26 cellular contexts compared by ENCODE assay signal in genomic region chr2:234436482-234436837, GRCh38.
DNase-seq lines count a peak whose midpoint lies in the region; ATAC-seq lines count a peak whose summit lies in the region.
"Had no signal": no experiment of that assay in that cellular context is flagged by ENCODE, and none has a peak within 500 bp of the region (broad histone marks: within the 10 kb centered on the region; RNA-seq: fewer than 3 reads in every experiment).

No MANE protein-coding gene starts in this region.

- POLR2A ChIA-PET in naive thymus-derived CD4-positive, alpha-beta T cell (lab: Charles Lee) = interaction anchor here (1.6 to 3.8 kb wide), 4 partner anchors 8 to 14 kb away, joined by 4 to 31 read pairs (median 14); no protein-coding TSS in a partner anchor

- H3K27ac ChIP-seq in naive thymus-derived CD4-positive, alpha-beta T cell (ENCODE audit: low read depth, low read length) = peak overlapping the region; percentile 75
- H3K27ac ChIP-seq: brain microvascular endothelial cell, colonic mucosa, neutrophil, psoas muscle, SK-N-MC, stomach, tibial nerve had no signal

- H3K4me1 Mint-ChIP-seq in stimulated activated naive CD8-positive, alpha-beta T cell treated with anti-CD3 and anti-CD28 coated beads, Interleukin-15, amount 100 ng/mL, for 72 hours = peaks cover 62% of the 10 kb centered on the region
- H3K4me1 Mint-ChIP-seq in naive thymus-derived CD4-positive, alpha-beta T cell = peaks cover 47 to 92% (median 85%) of the 10 kb centered on the region in 7 donors

- no peaks in the 10 kb centered on the region for H3K9me3 Mint-ChIP-seq in stimulated activated naive CD8-positive, alpha-beta T cell treated with anti-CD3 and anti-CD28 coated beads, Interleukin-15, amount 100 ng/mL, for 72 hours
- peaks cover 0 to 5% (median 0%) of the 10 kb centered on the region in 11 donors for H3K9me3 Mint-ChIP-seq in naive thymus-derived CD4-positive, alpha-beta T cell

- H3K4me3 ChIP-seq in naive thymus-derived CD4-positive, alpha-beta T cell (ENCODE audit: low read length) = no peak overlapping the region
- H3K4me3 ChIP-seq: colonic mucosa, lung, psoas muscle, SK-N-MC, stomach, tibial nerve had no signal

- ATAC-seq in stimulated activated naive CD8-positive, alpha-beta T cell treated with anti-CD3 and anti-CD28 coated beads, Interleukin-15, amount 100 ng/mL, for 72 hours = peak; percentile 59
- ATAC-seq in stimulated activated naive CD8-positive, alpha-beta T cell treated with anti-CD3 and anti-CD28 coated beads, Interleukin-15, Interleukin-2, amounts not matched to agents 100 U/mL and 50 U/mL, for 24 hours = no peak
- ATAC-seq in naive thymus-derived CD4-positive, alpha-beta T cell = peak; percentile 19
- no peak for ATAC-seq in GM19351 (IDR thresholded peaks at IDR 0.05; ENCODE audit: unreplicated experiment)

- H3K27ac Mint-ChIP-seq in stimulated activated naive CD8-positive, alpha-beta T cell treated with anti-CD3 and anti-CD28 coated beads, Interleukin-15, amount 100 ng/mL, for 72 hours = no peak overlapping the region
- H3K27ac Mint-ChIP-seq in naive thymus-derived CD4-positive, alpha-beta T cell = peak overlapping the region in 6 of 9 donors; percentile 73 to 100 (median 92)
- H3K27ac Mint-ChIP-seq: CD14-positive monocyte had no signal

- H3K4me3 Mint-ChIP-seq in stimulated activated naive CD8-positive, alpha-beta T cell treated with anti-CD3 and anti-CD28 coated beads, Interleukin-15, amount 100 ng/mL, for 72 hours = no peak overlapping the region
- H3K4me3 Mint-ChIP-seq in naive thymus-derived CD4-positive, alpha-beta T cell = peak overlapping the region in 3 of 10 donors; percentile 18 to 73 (median 33)
- H3K4me3 Mint-ChIP-seq: CD14-positive monocyte had no signal

- H3K36me3 ChIP-seq in naive thymus-derived CD4-positive, alpha-beta T cell (ENCODE audit: control insufficient read depth in 2 of 3, insufficient read depth in 3 of 3, low read length in 3 of 3) = no peaks in the 10 kb centered on the region
- H3K36me3 ChIP-seq: brain microvascular endothelial cell, colonic mucosa, neutrophil, stomach, tibial nerve had no signal

- H3K4me1 ChIP-seq in naive thymus-derived CD4-positive, alpha-beta T cell (ENCODE audit: control insufficient read depth in 2 of 2, insufficient read depth in 2 of 2, low read length in 2 of 2) = peaks cover 9 to 65% of the 10 kb centered on the region in 2 donors
- H3K4me1 ChIP-seq: colonic mucosa, psoas muscle had no signal

- CTCF ChIA-PET in naive thymus-derived CD4-positive, alpha-beta T cell (lab: Charles Lee) = interaction anchor here (0.6 kb wide), 1 partner anchor 59 kb away, joined by 3 read pairs; no protein-coding TSS in a partner anchor

- DNase-seq in stimulated activated naive CD8-positive, alpha-beta T cell treated with anti-CD3 and anti-CD28 coated beads, Interleukin-15, amount 100 ng/mL, for 72 hours = no peak
- DNase-seq in stimulated activated naive CD8-positive, alpha-beta T cell treated with anti-CD3 and anti-CD28 coated beads, Interleukin-15, Interleukin-2, amounts not matched to agents 100 U/mL and 50 U/mL, for 24 hours = no peak
- DNase-seq in SW480 (ENCODE audit: low spot score) (peak; percentile 29), RKO (ENCODE audit: low spot score) (no peak), iPS-NIHi11 (ENCODE audit: low spot score) (no peak)
- DNase-seq in naive thymus-derived CD4-positive, alpha-beta T cell = no peak
- DNase-seq: activated effector memory CD4-positive, alpha-beta T cell treated with anti-CD3 and anti-CD28 coated beads, Interleukin-2, amount 50 U/mL, for 16 hours; activated T-cell treated with anti-CD3 and anti-CD28 coated beads, Interleukin-2, amount 50 U/mL, for 1 hour; brain microvascular endothelial cell; colonic mucosa; effector memory CD4-positive, alpha-beta T cell; erythroblast; HCEC 1CT; head of caudate nucleus; NCI-H1417; NCI-H2029 treated with DMSO at 0.1 percent for 48 hours; NCI-H69; psoas muscle; stomach; T-helper 2 cell had no signal

- H3K36me3 Mint-ChIP-seq in naive thymus-derived CD4-positive, alpha-beta T cell = peaks cover 0 to 24% (median 0%) of the 10 kb centered on the region in 5 donors
- H3K36me3 Mint-ChIP-seq: CD14-positive monocyte had no signal

- no peaks in the 10 kb centered on the region for H3K9me3 ChIP-seq in naive thymus-derived CD4-positive, alpha-beta T cell (ENCODE audit: control insufficient read depth in 2 of 3, low read length in 3 of 3)
- H3K9me3 ChIP-seq: colonic mucosa, neutrophil, psoas muscle, stomach, tibial nerve had no signal

- intact Hi-C loops in naive thymus-derived CD4-positive, alpha-beta T cell (cut with micrococcal nuclease) = no loop called here

- no peaks in the 10 kb centered on the region for H3K27me3 ChIP-seq in naive thymus-derived CD4-positive, alpha-beta T cell (ENCODE audit: control insufficient read depth in 2 of 2, insufficient read depth in 2 of 2, low read length in 2 of 2)
- H3K27me3 ChIP-seq: brain microvascular endothelial cell, colonic mucosa, stomach, tibial nerve had no signal

- H3K27me3 Mint-ChIP-seq in stimulated activated naive CD8-positive, alpha-beta T cell treated with anti-CD3 and anti-CD28 coated beads, Interleukin-15, amount 100 ng/mL, for 72 hours = no peaks in the 10 kb centered on the region
- no peaks in the 10 kb centered on the region for H3K27me3 Mint-ChIP-seq in naive thymus-derived CD4-positive, alpha-beta T cell

Comparison
In these comparisons a context has a peak if more than half of its experiments do, and no peak if none do; other contexts are left out.
1. ATAC-seq: peak in stimulated activated naive CD8-positive, alpha-beta T cell treated with anti-CD3 and anti-CD28 coated beads, Interleukin-15, amount 100 ng/mL, for 72 hours (single experiment) and naive thymus-derived CD4-positive, alpha-beta T cell (single experiment); none in stimulated activated naive CD8-positive, alpha-beta T cell treated with anti-CD3 and anti-CD28 coated beads, Interleukin-15, Interleukin-2, amounts not matched to agents 100 U/mL and 50 U/mL, for 24 hours (single experiment) and GM19351 (single experiment).
2. H3K27ac Mint-ChIP-seq: peak in naive thymus-derived CD4-positive, alpha-beta T cell (6 of 9); none in stimulated activated naive CD8-positive, alpha-beta T cell treated with anti-CD3 and anti-CD28 coated beads, Interleukin-15, amount 100 ng/mL, for 72 hours (0 of 2).